ENCODE assay signal across 13 cellular contexts in the genomic region with DNA sequence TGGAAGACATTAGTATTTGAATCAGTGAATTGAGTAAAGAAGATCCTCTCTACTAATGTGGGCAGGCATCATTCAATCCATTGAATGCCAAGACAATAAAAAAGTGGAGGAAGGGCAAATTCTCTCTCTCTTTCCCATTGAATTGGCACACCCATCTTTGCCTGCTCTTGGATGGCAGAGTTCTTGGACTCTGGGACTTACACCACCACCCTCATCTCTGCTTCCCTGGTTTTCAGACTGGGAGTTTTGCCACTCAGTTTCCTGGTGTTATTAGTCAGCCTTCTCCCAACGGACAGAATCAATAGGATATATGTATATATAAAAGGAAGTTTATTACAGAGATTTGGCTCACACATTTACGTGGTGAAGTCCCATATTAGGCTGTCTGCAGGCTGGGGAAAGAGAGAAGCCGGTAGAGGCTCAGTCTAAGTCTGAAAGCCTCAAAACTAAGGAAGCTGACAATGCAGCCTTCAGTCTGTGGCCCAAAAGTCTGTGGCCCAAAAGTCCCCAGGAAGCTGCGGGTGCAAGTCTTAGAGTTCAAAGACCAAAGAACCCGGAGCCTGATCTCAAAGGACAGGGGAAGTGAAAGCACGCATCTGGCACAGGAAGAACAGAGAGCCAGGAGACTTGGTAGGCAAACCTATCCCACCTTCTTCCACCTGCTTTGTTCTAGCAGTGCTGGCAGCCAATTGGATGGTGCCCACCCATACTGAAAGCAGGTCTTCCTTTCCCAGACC.
DNase-seq lines count a peak whose midpoint lies in the region; ATAC-seq, FAIRE-seq and TF ChIP-seq lines count a peak whose summit lies in the region.
"Had no signal": no experiment of that assay in that cellular context is flagged by ENCODE, and none has a peak within 500 bp of the region (broad histone marks: within the 10 kb centered on the region; RNA-seq: fewer than 3 reads in every experiment).

No MANE protein-coding gene starts in this region.

- H3K36me3 ChIP-seq in GM12878 (ENCODE audit: control insufficient read depth in 2 of 2, insufficient read depth in 2 of 2, low read length in 1 of 2): no peaks in the 10 kb centered on the region
- H3K36me3 ChIP-seq in Karpas-422 (ENCODE audit: insufficient read depth, low read length): no peaks in the 10 kb centered on the region

- TF ChIP-seq RAD21 in GM12878 (IDR thresholded peaks at IDR 0.05; ENCODE audit: insufficient read depth, low read depth, low read length): no peak

- H3K9me3 ChIP-seq in GM12878 (replicated peaks; ENCODE audit: control insufficient read depth, insufficient read depth, low read length) (no peaks in the 10 kb centered on the region), Karpas-422 (ENCODE audit: low read length) (no peaks in the 10 kb centered on the region)

- TF ChIP-seq POLR2A in GM12878 (IDR thresholded peaks at IDR 0.05; ENCODE audit: low read depth, low read length): no peak

- CTCF ChIA-PET in GM12878 (lab: Yijun Ruan, JAX): interaction anchor here (1.0 to 1.6 kb wide), 3 partner anchors 24 to 464 kb away, joined by 3 read pairs; no protein-coding TSS in a partner anchor

- BruUV-seq in GM12878 (replicated peaks; lab: Mats Ljungman, UMichigan): no TSS peak

- ATAC-seq in GM18520 (IDR thresholded peaks at IDR 0.05; ENCODE audit: unreplicated experiment): peak; percentile 86
- ATAC-seq in GM21717 (IDR thresholded peaks at IDR 0.05; ENCODE audit: unreplicated experiment): peak; percentile 92
- ATAC-seq in HG03280 (IDR thresholded peaks at IDR 0.05; ENCODE audit: unreplicated experiment): peak; percentile 72
- peak; percentile 95 for ATAC-seq in GM12878
- ATAC-seq: HepG2, SK-N-SH treated with all-trans-retinoic acid at 6 μM for 48 hours had no signal

- TF ChIP-seq EP300 in GM12878 (IDR thresholded peaks at IDR 0.05; ENCODE audit: borderline replicate concordance in 1 of 2, control insufficient read depth in 1 of 2, low read depth in 2 of 2, low read length in 2 of 2): peak in 1 of 2 experiments; percentile 71; a peak in 2 of 4 replicates

- H3K4me1 ChIP-seq in GM12878 (ENCODE audit: control insufficient read depth, insufficient read depth, low read length): peaks cover 3% of the 10 kb centered on the region; the same call in 1 of the 2 replicates
- no peaks in the 10 kb centered on the region for H3K4me1 ChIP-seq in Karpas-422 (ENCODE audit: low read length)

- H3K27me3 ChIP-seq in GM12878 (replicated peaks in 1 of 2; ENCODE audit: control insufficient read depth in 2 of 2, insufficient read depth in 2 of 2, low read length in 1 of 2) (no peaks in the 10 kb centered on the region), Karpas-422 (ENCODE audit: low read length) (no peaks in the 10 kb centered on the region)

- intact Hi-C loops in GM12878 (cut with micrococcal nuclease; ENCODE audit: unreplicated experiment): no loop called here

- peak; percentile 40 for DNase-seq in GM12878 (ENCODE audit: low read depth, low spot score)
- no peak for DNase-seq in NCI-H2227 (lab: John Stamatoyannopoulos, UW; ENCODE audit: unreplicated experiment)
- DNase-seq in Karpas-422: no peak
- no peak for DNase-seq in GM19240 (ENCODE audit: insufficient read length, low spot score)
- DNase-seq in urothelium cell line (ENCODE audit: low spot score): no peak
- DNase-seq: amygdala, NCI-H446 had no signal

- no peaks in the 10 kb centered on the region for H4K20me1 ChIP-seq in GM12878 (ENCODE audit: control insufficient read depth, insufficient read depth)
- H4K20me1 ChIP-seq in Karpas-422 (ENCODE audit: insufficient read depth, low read depth, low read length): no peaks in the 10 kb centered on the region

- no peaks in the 10 kb centered on the region for H3K9me2 ChIP-seq in Karpas-422 (replicated peaks; ENCODE audit: insufficient read depth, low read length)

- FAIRE-seq in GM12878 (lab: Jason Lieb, UNC): no peak
- no peak for FAIRE-seq in urothelium cell line (lab: Jason Lieb, UNC)
- FAIRE-seq: HepG2 had no signal

- POLR2A ChIA-PET in GM12878 (lab: Charles Lee): no interaction called here

- H2AFZ ChIP-seq in GM12878 (ENCODE audit: control insufficient read depth, low read depth, low read length): no peak overlapping the region; the same call in 1 of the 2 replicates
- no peak overlapping the region for H2AFZ ChIP-seq in Karpas-422 (ENCODE audit: low read length)

- no peak overlapping the region for H3K9ac ChIP-seq in GM12878 (ENCODE audit: control insufficient read depth, insufficient read depth, low read length)
- H3K9ac ChIP-seq in Karpas-422 (ENCODE audit: low read length): no peak overlapping the region

- H3K27ac ChIP-seq in GM12878 (ENCODE audit: control insufficient read depth, insufficient read depth) (peak overlapping the region; percentile 36; the same call in 1 of the 2 replicates), Karpas-422 (ENCODE audit: low read length) (no peak overlapping the region)

- in situ Hi-C loops in GM12878 (cut with MboI): no loop called here

- H3K4me2 ChIP-seq in GM12878 (ENCODE audit: control insufficient read depth, insufficient read depth) (peak overlapping the region; percentile 34; the same call in 1 of the 2 replicates), Karpas-422 (ENCODE audit: low read depth, low read length, poor library complexity, severe bottlenecking) (no peak overlapping the region)
- H3K4me2 ChIP-seq: smooth muscle cell had no signal

- RAD21 ChIA-PET in GM12878 (lab: Charles Lee; ENCODE audit: unreplicated experiment): interaction anchor here (0.9 kb wide), 1 partner anchor 16 kb away, joined by 4 read pairs; no protein-coding TSS in a partner anchor

- TF ChIP-seq CTCF in GM12878 (IDR thresholded peaks at IDR 0.05 in 2 of 3, conservative IDR thresholded peaks at IDR 0.05 in 1 of 3; ENCODE audit: control insufficient read depth in 2 of 3, extremely low read depth in 1 of 3, insufficient read depth in 1 of 3, low read depth in 3 of 3, low read length in 3 of 3): no peak

- no peaks in the 10 kb centered on the region for H3K79me2 ChIP-seq in GM12878 (ENCODE audit: control insufficient read depth, insufficient read depth, low read length)
- no peaks in the 10 kb centered on the region for H3K79me2 ChIP-seq in Karpas-422 (ENCODE audit: low read length)

- SMC1A ChIA-PET in GM12878 (lab: Charles Lee; ENCODE audit: uncharacterized antibody, unreplicated experiment): interaction anchor here (1.1 to 2.6 kb wide), 3 partner anchors 14 to 361 kb away, joined by 3 to 13 read pairs (median 3); no protein-coding TSS in a partner anchor

- no peak overlapping the region for H3K4me3 ChIP-seq in GM12878
- H3K4me3 ChIP-seq in Karpas-422 (ENCODE audit: low read length): no peak overlapping the region
- H3K4me3 ChIP-seq: smooth muscle cell had no signal

- 0% methylated on average over 6 of the region's 6 CpGs for WGBS in GM12878 (ENCODE audit: insufficient coverage, insufficient replicate concordance, low lambda C conversion rate, missing lambda C conversion rate)

TF ChIP-seq in GM12878, 131 proteins besides CTCF, POLR2A, EP300 and RAD21 (continues in another document):
- TF ChIP-seq IRF4 (IDR thresholded peaks at IDR 0.05; ENCODE audit: low read depth, low read length) (0 out of 2 replicates have a peak, but pooled peaks have one; percentile 53), POU2F2 (IDR thresholded peaks at IDR 0.05; ENCODE audit: borderline replicate concordance, low read depth, low read length) (no peak), NR2C1 (IDR thresholded peaks at IDR 0.05) (peak; percentile 70), RB1 (IDR thresholded peaks at IDR 0.05; ENCODE audit: borderline replicate concordance) (no peak), PAX8 (IDR thresholded peaks at IDR 0.05) (no peak), CBX5 (IDR thresholded peaks at IDR 0.05; ENCODE audit: low read depth) (no peak), NBN (IDR thresholded peaks at IDR 0.05) (0 out of 2 replicates have a peak, but pooled peaks have one; percentile 20), KDM1A (IDR thresholded peaks at IDR 0.05; ENCODE audit: borderline replicate concordance) (no peak), SP1 (IDR thresholded peaks at IDR 0.05; ENCODE audit: low read depth, low read length) (no peak)
- TF ChIP-seq, protein P1, sequence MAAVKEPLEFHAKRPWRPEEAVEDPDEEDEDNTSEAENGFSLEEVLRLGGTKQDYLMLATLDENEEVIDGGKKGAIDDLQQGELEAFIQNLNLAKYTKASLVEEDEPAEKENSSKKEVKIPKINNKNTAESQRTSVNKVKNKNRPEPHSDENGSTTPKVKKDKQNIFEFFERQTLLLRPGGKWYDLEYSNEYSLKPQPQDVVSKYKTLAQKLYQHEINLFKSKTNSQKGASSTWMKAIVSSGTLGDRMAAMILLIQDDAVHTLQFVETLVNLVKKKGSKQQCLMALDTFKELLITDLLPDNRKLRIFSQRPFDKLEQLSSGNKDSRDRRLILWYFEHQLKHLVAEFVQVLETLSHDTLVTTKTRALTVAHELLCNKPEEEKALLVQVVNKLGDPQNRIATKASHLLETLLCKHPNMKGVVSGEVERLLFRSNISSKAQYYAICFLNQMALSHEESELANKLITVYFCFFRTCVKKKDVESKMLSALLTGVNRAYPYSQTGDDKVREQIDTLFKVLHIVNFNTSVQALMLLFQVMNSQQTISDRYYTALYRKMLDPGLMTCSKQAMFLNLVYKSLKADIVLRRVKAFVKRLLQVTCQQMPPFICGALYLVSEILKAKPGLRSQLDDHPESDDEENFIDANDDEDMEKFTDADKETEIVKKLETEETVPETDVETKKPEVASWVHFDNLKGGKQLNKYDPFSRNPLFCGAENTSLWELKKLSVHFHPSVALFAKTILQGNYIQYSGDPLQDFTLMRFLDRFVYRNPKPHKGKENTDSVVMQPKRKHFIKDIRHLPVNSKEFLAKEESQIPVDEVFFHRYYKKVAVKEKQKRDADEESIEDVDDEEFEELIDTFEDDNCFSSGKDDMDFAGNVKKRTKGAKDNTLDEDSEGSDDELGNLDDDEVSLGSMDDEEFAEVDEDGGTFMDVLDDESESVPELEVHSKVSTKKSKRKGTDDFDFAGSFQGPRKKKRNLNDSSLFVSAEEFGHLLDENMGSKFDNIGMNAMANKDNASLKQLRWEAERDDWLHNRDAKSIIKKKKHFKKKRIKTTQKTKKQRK (IDR thresholded peaks at IDR 0.05; ENCODE audit: low read depth, low read length): no peak
- TF ChIP-seq, protein P2, sequence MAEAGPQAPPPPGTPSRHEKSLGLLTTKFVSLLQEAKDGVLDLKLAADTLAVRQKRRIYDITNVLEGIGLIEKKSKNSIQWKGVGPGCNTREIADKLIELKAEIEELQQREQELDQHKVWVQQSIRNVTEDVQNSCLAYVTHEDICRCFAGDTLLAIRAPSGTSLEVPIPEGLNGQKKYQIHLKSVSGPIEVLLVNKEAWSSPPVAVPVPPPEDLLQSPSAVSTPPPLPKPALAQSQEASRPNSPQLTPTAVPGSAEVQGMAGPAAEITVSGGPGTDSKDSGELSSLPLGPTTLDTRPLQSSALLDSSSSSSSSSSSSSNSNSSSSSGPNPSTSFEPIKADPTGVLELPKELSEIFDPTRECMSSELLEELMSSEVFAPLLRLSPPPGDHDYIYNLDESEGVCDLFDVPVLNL (IDR thresholded peaks at IDR 0.05; ENCODE audit: low read depth, low read length): no peak
